ENCODE assay signal across 13 cellular contexts in the genomic region with DNA sequence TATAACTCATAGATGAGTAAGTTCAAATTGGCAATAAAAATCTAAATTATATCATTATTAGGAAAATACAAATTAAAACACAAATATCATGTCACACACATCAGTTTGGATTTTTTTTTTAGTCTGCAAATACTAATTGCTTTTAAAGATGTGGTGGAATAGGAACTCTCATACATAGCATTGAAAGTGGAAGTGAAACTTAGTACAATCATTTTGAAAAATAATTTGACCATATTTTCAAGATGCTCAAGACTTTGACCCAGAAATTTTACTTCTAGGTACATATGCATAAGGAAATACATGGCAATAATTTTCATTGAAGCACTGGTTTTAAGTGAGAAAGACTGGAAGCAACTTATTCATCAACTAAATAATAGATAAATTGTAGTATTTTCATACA.
DNase-seq lines count a peak whose midpoint lies in the region; ATAC-seq, FAIRE-seq and TF ChIP-seq lines count a peak whose summit lies in the region.
"Had no signal": no experiment of that assay in that cellular context is flagged by ENCODE, and none has a peak within 500 bp of the region (broad histone marks: within the 10 kb centered on the region; RNA-seq: fewer than 3 reads in every experiment).

No MANE protein-coding gene starts in this region.

- H2AK5ac ChIP-seq in H9 (ENCODE audit: insufficient read length, low read length) = no peak overlapping the region

- no peaks in the 10 kb centered on the region for H3K79me1 ChIP-seq in H9 (ENCODE audit: insufficient read depth, low read depth, low read length, poor library complexity, severe bottlenecking)

- H2BK15ac ChIP-seq in H9 (ENCODE audit: low read depth, low read length) = no peak overlapping the region

- H3K27ac Mint-ChIP-seq in natural killer cell (no peak overlapping the region), H9 (no peak overlapping the region)
- H3K27ac Mint-ChIP-seq: naive thymus-derived CD4-positive, alpha-beta T cell; T-helper 1 cell treated with Interleukin-12 subunit alpha and Interleukin-12 subunit beta and Interleukin-4 antibody, amounts not matched to agents 30 μg/mL and 1 μg/mL, for 36 hours had no signal

- no peak overlapping the region for H2BK20ac ChIP-seq in H9 (ENCODE audit: low read depth, low read length, poor library complexity, severe bottlenecking)

- no peak overlapping the region for H3K23ac ChIP-seq in H9 (ENCODE audit: insufficient read length, low read depth, low read length)

- H3K14ac ChIP-seq in H9 (ENCODE audit: insufficient read depth, low read length) = no peak overlapping the region

- H4K20me1 ChIP-seq in H9 (ENCODE audit: control insufficient read depth, insufficient read depth, insufficient read length) = no peaks in the 10 kb centered on the region

- H3K4me1 Mint-ChIP-seq in natural killer cell (no peaks in the 10 kb centered on the region), H9 (no peaks in the 10 kb centered on the region)

- H3K23me2 ChIP-seq in H9 (ENCODE audit: insufficient read length, low read depth, low read length, poor library complexity, severe bottlenecking) = no peaks in the 10 kb centered on the region

- peaks cover 4 to 13% of the 10 kb centered on the region in 2 donors for H3K9me3 Mint-ChIP-seq in natural killer cell
- peaks cover 13 to 14% of the 10 kb centered on the region in 2 experiments for H3K9me3 Mint-ChIP-seq in H9

- DNase-seq in GM12892 (ENCODE audit: insufficient read length) (no peak), COLO668 (lab: John Stamatoyannopoulos, UW; ENCODE audit: unreplicated experiment) (no peak), Ammon's horn (ENCODE audit: low spot score) (no peak), natural killer cell (no peak), H9 (no peak)
- DNase-seq: naive thymus-derived CD4-positive, alpha-beta T cell; NCI-H774; small intestine had no signal

- no peak overlapping the region for H2BK120ac ChIP-seq in H9 (ENCODE audit: low read depth, low read length, poor library complexity, severe bottlenecking)

- H3K4me3 Mint-ChIP-seq in natural killer cell (no peak overlapping the region), H9 (no peak overlapping the region)
- H3K4me3 Mint-ChIP-seq: naive thymus-derived CD4-positive, alpha-beta T cell; T-helper 1 cell treated with Interleukin-12 subunit alpha and Interleukin-12 subunit beta and Interleukin-4 antibody, amounts not matched to agents 30 μg/mL and 1 μg/mL, for 36 hours had no signal

- H3T11ph ChIP-seq in H9 (ENCODE audit: low read length) = no peak overlapping the region

- no peak overlapping the region for H2BK5ac ChIP-seq in H9 (ENCODE audit: insufficient read length, low read length)

- no peak for TF ChIP-seq CTCF in natural killer cell (IDR thresholded peaks at IDR 0.05)
- TF ChIP-seq CTCF in H9 (conservative IDR thresholded peaks at IDR 0.05) = no peak

- no peak overlapping the region for H3K18ac ChIP-seq in H9 (ENCODE audit: insufficient read length, low read depth, low read length)

- peaks cover 7% of the 10 kb centered on the region for H3K36me3 Mint-ChIP-seq in natural killer cell
- H3K36me3 Mint-ChIP-seq in H9 (ENCODE audit: insufficient read depth in 1 of 3, low read depth in 3 of 3) = peaks cover 2 to 8% (median 6%) of the 10 kb centered on the region in 3 experiments; a peak in 5 of 7 replicates

- no peaks in the 10 kb centered on the region for H3K27me3 Mint-ChIP-seq in natural killer cell (ENCODE audit: low read depth in 2 of 2)
- no peaks in the 10 kb centered on the region for H3K27me3 Mint-ChIP-seq in H9 (ENCODE audit: low read depth)

- TF ChIP-seq POLR2A in GM12892 (IDR thresholded peaks at IDR 0.05; ENCODE audit: low read depth, low read length) = no peak

- no peaks in the 10 kb centered on the region for H3K27me3 ChIP-seq in H9 (ENCODE audit: insufficient read depth, low read length)

- H4K8ac ChIP-seq in H9 (replicated peaks; ENCODE audit: insufficient read length, low read depth, low read length) = no peak overlapping the region

- H3K27ac ChIP-seq in H9 (ENCODE audit: insufficient read length, low read depth, low read length) = no peak overlapping the region

- H3K4me2 ChIP-seq in H9 (ENCODE audit: insufficient read depth, insufficient read length, low read length) = no peak overlapping the region

- H2BK12ac ChIP-seq in H9 (ENCODE audit: insufficient read length, low read depth, low read length) = no peak overlapping the region

- no peak overlapping the region for H4K91ac ChIP-seq in H9 (ENCODE audit: insufficient read length, low read depth, low read length)

- intact Hi-C loops in natural killer cell (cut with micrococcal nuclease) = no loop called here

- no peak overlapping the region for H2AFZ ChIP-seq in H9 (ENCODE audit: low read length)

- H3K4ac ChIP-seq in H9 (ENCODE audit: low read depth, low read length) = no peak overlapping the region

- peak; percentile 99 for ATAC-seq in GM19395 (IDR thresholded peaks at IDR 0.05; ENCODE audit: unreplicated experiment)
- peak; percentile 96 for ATAC-seq in HG02759 (IDR thresholded peaks at IDR 0.05; ENCODE audit: unreplicated experiment)
- ATAC-seq in HG03432 (IDR thresholded peaks at IDR 0.05; ENCODE audit: unreplicated experiment) = peak; percentile 99
- ATAC-seq in natural killer cell = no peak
- ATAC-seq: naive thymus-derived CD4-positive, alpha-beta T cell had no signal

- H3K56ac ChIP-seq in H9 (ENCODE audit: insufficient read length, low read depth, low read length) = no peak overlapping the region

- no peaks in the 10 kb centered on the region for H3K79me2 ChIP-seq in H9 (ENCODE audit: insufficient read depth, low read length)

- H3K4me1 ChIP-seq in H9 (ENCODE audit: insufficient read depth, low read length) = no peaks in the 10 kb centered on the region

- peak; percentile 63 for FAIRE-seq in GM12892 (lab: Jason Lieb, UNC)
- FAIRE-seq: H54 had no signal

- H4K5ac ChIP-seq in H9 (ENCODE audit: insufficient read length, low read depth, low read length) = no peak overlapping the region

- H3K9me3 ChIP-seq in H9 (ENCODE audit: control insufficient read depth, low read depth, low read length) = no peaks in the 10 kb centered on the region

- H3K9ac ChIP-seq in H9 (ENCODE audit: extremely low read depth, insufficient read length, low read length) = no peak overlapping the region

Comparison
In these comparisons a context has a peak if more than half of its experiments do, and no peak if none do; other contexts are left out.
1. ATAC-seq: peak in GM19395 (single experiment), HG02759 (single experiment) and HG03432 (single experiment); none in natural killer cell (0 of 3).